8 cellular contexts compared by ENCODE assay signal in the genomic region with DNA sequence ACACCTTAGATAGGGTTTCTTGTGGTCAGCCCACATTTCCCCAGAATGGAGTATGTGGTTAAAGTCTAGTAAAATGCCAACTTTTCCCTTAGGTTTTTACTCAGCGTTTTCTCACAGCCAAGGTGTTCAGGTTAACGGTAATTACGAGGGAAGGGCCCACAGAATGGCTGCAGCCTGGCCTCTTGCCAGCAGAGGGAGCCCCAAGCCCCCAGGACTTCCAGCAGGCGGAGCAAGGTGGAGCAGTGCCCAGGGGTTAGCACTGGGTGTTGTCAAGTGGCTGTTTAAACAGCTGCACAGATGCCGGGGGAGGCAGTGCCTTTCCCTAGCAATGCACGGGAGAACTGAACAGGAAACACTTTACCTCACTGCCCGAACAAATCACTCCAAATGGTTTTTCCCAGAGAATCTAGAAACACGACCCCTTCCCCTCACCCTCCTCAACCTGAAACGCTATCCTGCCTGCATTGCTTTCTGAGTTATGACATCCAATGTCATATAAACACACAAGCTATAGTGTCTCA. TPM values are rescaled to one million over a fixed set of nuclear protein-coding genes. Genes with fewer than 3 reads are reported as not detected.
DNase-seq lines count a peak whose midpoint lies in the region; ATAC-seq and TF ChIP-seq lines count a peak whose summit lies in the region.

No MANE protein-coding gene starts in this region.

- no peak overlapping the region for H3K4me3 Mint-ChIP-seq in activated T-cell treated with anti-CD3 and anti-CD28 coated beads, Interleukin-2, amount 50 U/mL, for 72 hours
- H3K4me3 Mint-ChIP-seq in neural progenitor cell = no peak overlapping the region

- no peaks in the 10 kb centered on the region for H3K9me3 ChIP-seq in neural progenitor cell (ENCODE audit: low read depth)

- H3K27ac ChIP-seq in neural progenitor cell = no peak overlapping the region
- peak overlapping the region; percentile 39 for H3K27ac ChIP-seq in substantia nigra (ENCODE audit: low read depth, low read length, poor library complexity, severe bottlenecking)

- peaks cover 2% of the 10 kb centered on the region for H3K4me1 ChIP-seq in neural progenitor cell

- H3K36me3 ChIP-seq in neural progenitor cell = peaks cover 12% of the 10 kb centered on the region

- no peaks in the 10 kb centered on the region for H3K9me3 Mint-ChIP-seq in activated T-cell treated with anti-CD3 and anti-CD28 coated beads, Interleukin-2, amount 50 U/mL, for 72 hours
- no peaks in the 10 kb centered on the region for H3K9me3 Mint-ChIP-seq in neural progenitor cell

- H3K36me3 Mint-ChIP-seq in activated T-cell treated with anti-CD3 and anti-CD28 coated beads, Interleukin-2, amount 50 U/mL, for 72 hours (ENCODE audit: insufficient read depth in 2 of 2) = peaks cover 13 to 39% of the 10 kb centered on the region in 2 donors
- peaks cover 30% of the 10 kb centered on the region for H3K36me3 Mint-ChIP-seq in neural progenitor cell

- ATAC-seq in activated T-cell treated with anti-CD3 and anti-CD28 coated beads, Interleukin-2, amount 50 U/mL, for 72 hours (replicated peaks in 1 of 2) = peak; percentile 96

- no peak overlapping the region for H2AFZ ChIP-seq in neural progenitor cell (replicated peaks)

- H3K27me3 Mint-ChIP-seq in activated T-cell treated with anti-CD3 and anti-CD28 coated beads, Interleukin-2, amount 50 U/mL, for 72 hours (ENCODE audit: low read depth) = no peaks in the 10 kb centered on the region
- H3K27me3 Mint-ChIP-seq in neural progenitor cell (ENCODE audit: insufficient read depth, low read depth) = peaks cover 2% of the 10 kb centered on the region

- no peak overlapping the region for H3K9ac ChIP-seq in neural progenitor cell

- H3K4me1 Mint-ChIP-seq in activated T-cell treated with anti-CD3 and anti-CD28 coated beads, Interleukin-2, amount 50 U/mL, for 72 hours (ENCODE audit: low read depth) = peaks cover 38% of the 10 kb centered on the region
- H3K4me1 Mint-ChIP-seq in neural progenitor cell = peaks cover 5% of the 10 kb centered on the region

- peaks cover under 1% of the 10 kb centered on the region for H3K79me2 ChIP-seq in neural progenitor cell (ENCODE audit: low read depth)

- H4K20me1 ChIP-seq in neural progenitor cell (ENCODE audit: low read depth) = peaks cover 5% of the 10 kb centered on the region

- H3K4me3 ChIP-seq in fibroblast of mammary gland (ENCODE audit: control insufficient read depth, low read depth, low read length) (no peak overlapping the region), neural progenitor cell (no peak overlapping the region)

- no peaks in the 10 kb centered on the region for H3K27me3 ChIP-seq in neural progenitor cell

- peak; percentile 49 for DNase-seq in NK-92 treated with Interleukin-12 subunit alpha and Interleukin-12 subunit beta, amount 100 ng/mL, for 24 hours (lab: John Stamatoyannopoulos, UW)
- DNase-seq in NK-92 (lab: John Stamatoyannopoulos, UW; ENCODE audit: unreplicated experiment) = no peak
- DNase-seq in RKO (ENCODE audit: low spot score) = peak; percentile 74
- peak; percentile 84 to 87 for DNase-seq in activated T-cell treated with anti-CD3 and anti-CD28 coated beads, Interleukin-2, amount 50 U/mL, for 72 hours
- peak; percentile 49 for DNase-seq in fibroblast of mammary gland (ENCODE audit: low read depth)
- peak; percentile 87 for DNase-seq in neural progenitor cell (ENCODE audit: low spot score)
- peak in 35 of 49 donors; percentile 7 to 62 (median 37) for DNase-seq in substantia nigra (lab: John Stamatoyannopoulos, UW)

- H3K27ac Mint-ChIP-seq in activated T-cell treated with anti-CD3 and anti-CD28 coated beads, Interleukin-2, amount 50 U/mL, for 72 hours = no peak overlapping the region
- H3K27ac Mint-ChIP-seq in neural progenitor cell = no peak overlapping the region

- TF ChIP-seq CTCF in LNCAP (IDR thresholded peaks at IDR 0.05) (peak; percentile 80), fibroblast of mammary gland (conservative IDR thresholded peaks at IDR 0.05; ENCODE audit: control insufficient read depth, insufficient read depth, low read depth, low read length) (peak; percentile 66), neural progenitor cell (IDR thresholded peaks at IDR 0.05) (peak; percentile 99)

- peaks cover 8% of the 10 kb centered on the region for H3F3A ChIP-seq in neural progenitor cell (ENCODE audit: low read depth)

- H3K4me2 ChIP-seq in neural progenitor cell = no peak overlapping the region

RNA-seq across cellular contexts. Expression of a gene that starts 6.6 kb away (rescaled TPM):
- 100 to 1,000 TPM in 1 of 2 donors, 10 to 100 TPM in 1; 91.4 to 119 TPM for total RNA-seq in activated T-cell treated with anti-CD3 and anti-CD28 coated beads, Interleukin-2, amount 50 U/mL, for 72 hours
- 126 and 168 TPM in 2 replicates for total RNA-seq in neural progenitor cell (ENCODE audit: low replicate concordance)

RNA-seq across cellular contexts. Expression of a gene that starts 46.0 kb away (rescaled TPM):
- total RNA-seq in activated T-cell treated with anti-CD3 and anti-CD28 coated beads, Interleukin-2, amount 50 U/mL, for 72 hours = 10 to 100 TPM in 1 of 2 donors, 1 to 10 TPM in 1; 8.3 to 13.2 TPM
- 45.6 and 55.7 TPM in 2 replicates for total RNA-seq in neural progenitor cell (ENCODE audit: low replicate concordance)
